28 cellular contexts compared by ENCODE assay signal in the genomic region with DNA sequence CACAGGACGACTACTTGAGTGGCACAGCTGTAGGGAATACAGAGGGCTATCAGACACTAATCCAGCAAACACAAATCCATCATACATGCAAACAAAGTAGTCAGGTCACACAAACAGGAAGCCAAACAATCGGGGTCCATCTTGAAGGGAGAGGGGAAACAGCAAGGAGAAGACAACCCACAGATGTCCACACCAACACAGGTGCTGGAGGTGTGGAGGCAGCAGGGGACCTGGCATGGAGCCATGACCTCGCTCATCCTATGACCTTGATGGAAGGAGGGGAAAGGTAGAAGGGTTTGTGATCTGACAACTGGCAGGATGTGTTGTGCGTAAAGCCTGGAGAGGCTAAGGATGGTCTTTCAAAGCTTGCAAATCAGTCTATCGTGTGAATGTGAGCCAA. TPM values are rescaled to one million over a fixed set of nuclear protein-coding genes. Genes with fewer than 3 reads are reported as not detected.
DNase-seq lines count a peak whose midpoint lies in the region; ATAC-seq and TF ChIP-seq lines count a peak whose summit lies in the region.
"Had no signal": no experiment of that assay in that cellular context is flagged by ENCODE, and none has a peak within 500 bp of the region (broad histone marks: within the 10 kb centered on the region; RNA-seq: fewer than 3 reads in every experiment).

No MANE protein-coding gene starts in this region.

- ATAC-seq in GM21825 (IDR thresholded peaks at IDR 0.05; ENCODE audit: unreplicated experiment): no peak
- ATAC-seq: activated CD8-positive, alpha-beta T cell treated with anti-CD3 and anti-CD28 coated beads, Interleukin-2, amount 10 ng/mL, durations not matched to agents 7 days and 5 days; gastrocnemius medialis; naive thymus-derived CD8-positive, alpha-beta T cell; PC-3; sciatic nerve had no signal

- H3K14ac ChIP-seq in neuronal stem cell (ENCODE audit: low read length): no peak overlapping the region

- no peak overlapping the region for H3K23ac ChIP-seq in neuronal stem cell (ENCODE audit: low read depth, low read length, poor library complexity)

- TF ChIP-seq CTCF in HL-60 (IDR thresholded peaks at IDR 0.05; ENCODE audit: insufficient read depth, low read length) (no peak), OCI-LY1 (IDR thresholded peaks at IDR 0.05; ENCODE audit: low read length) (no peak)

- H4K91ac ChIP-seq in neuronal stem cell (ENCODE audit: low read depth, low read length, poor library complexity): peak overlapping the region; percentile 19

- H2AFZ ChIP-seq in OCI-LY1 (ENCODE audit: low read length): no peak overlapping the region
- H2AFZ ChIP-seq in neuronal stem cell (ENCODE audit: low read length): no peak overlapping the region

- H2BK15ac ChIP-seq in neuronal stem cell (ENCODE audit: low read length): no peak overlapping the region

- no peak overlapping the region for H3K4ac ChIP-seq in neuronal stem cell (ENCODE audit: low read length)

- H4K20me1 ChIP-seq in OCI-LY1 (ENCODE audit: insufficient read depth, low read length): no peaks in the 10 kb centered on the region

- no CpG with 5 or more reads among the region's 5 CpGs for WGBS in neuronal stem cell (ENCODE audit: extremely low coverage in 2 of 2, insufficient read length in 2 of 2, insufficient replicate concordance in 1 of 2), 2 donors

- no peaks in the 10 kb centered on the region for H3K9me2 ChIP-seq in OCI-LY1 (ENCODE audit: low read depth, low read length)

- peaks cover 2% of the 10 kb centered on the region for H3K79me1 ChIP-seq in neuronal stem cell (ENCODE audit: low read depth, low read length)

- no peaks in the 10 kb centered on the region for H3K9me3 ChIP-seq in OCI-LY1 (ENCODE audit: low read length)
- H3K9me3 ChIP-seq in neuronal stem cell (replicated peaks in 1 of 2; ENCODE audit: control insufficient read depth in 2 of 2, insufficient read depth in 1 of 2, low read depth in 1 of 2, low read length in 2 of 2): no peaks in the 10 kb centered on the region
- H3K9me3 ChIP-seq: ascending aorta, gastrocnemius medialis, ovary, thyroid gland had no signal

- peaks cover 14% of the 10 kb centered on the region; the same call in 1 of the 2 replicates for H3K79me2 ChIP-seq in OCI-LY1 (ENCODE audit: insufficient read depth, low read length)

- H4K8ac ChIP-seq in neuronal stem cell (ENCODE audit: low read depth, low read length): no peak overlapping the region

- H2BK5ac ChIP-seq in neuronal stem cell (ENCODE audit: low read length): no peak overlapping the region

- peaks cover 12% of the 10 kb centered on the region for H3F3A ChIP-seq in OCI-LY1 (ENCODE audit: insufficient read depth, low read length)

- DNase-seq in DMS53 (lab: John Stamatoyannopoulos, UW) (peak; percentile 37), DMS53 treated with DMSO at 0.1 percent for 48 hours (lab: John Stamatoyannopoulos, UW; ENCODE audit: unreplicated experiment) (no peak), HL-60 (ENCODE audit: low read depth in 1 of 2, low spot score in 1 of 2) (peak in 1 of 2 experiments; percentile 34), neuronal stem cell (ENCODE audit: low spot score) (no peak), superior temporal gyrus (ENCODE audit: extremely low spot score) (no peak), D341Med (ENCODE audit: low spot score) (no peak)
- DNase-seq: activated CD4-positive, CD25-positive, alpha-beta regulatory T cell; activated CD8-positive, alpha-beta T cell treated with anti-CD3 and anti-CD28 coated beads, Interleukin-2, amount 10 ng/mL, durations not matched to agents 7 days and 5 days; activated naive CD4-positive, alpha-beta T cell treated with anti-CD3 and anti-CD28 coated beads, Interleukin-2, amount 10 ng/mL, durations not matched to agents 7 days and 5 days; activated T-cell treated with anti-CD3 and anti-CD28 coated beads, Interleukin-2, amount 50 U/mL, for 24 hours; cerebellar nuclear complex; DMS153; effector CD4-positive, alpha-beta T cell; gastrocnemius medialis; naive thymus-derived CD8-positive, alpha-beta T cell; NCI-H1930; ovary; PC-3; SJCRH30; T-helper 2 cell; thyroid gland had no signal

- H3K36me3 ChIP-seq in OCI-LY1 (ENCODE audit: insufficient read depth, low read length) (no peaks in the 10 kb centered on the region), neuronal stem cell (replicated peaks in 1 of 2; ENCODE audit: control insufficient read depth in 2 of 2, insufficient read depth in 2 of 2, low read length in 2 of 2) (no peaks in the 10 kb centered on the region)
- H3K36me3 ChIP-seq: ascending aorta, ovary, SJCRH30, thyroid gland had no signal

- H3K9ac ChIP-seq in OCI-LY1 (ENCODE audit: low read length) (peak overlapping the region; percentile 62), neuronal stem cell (ENCODE audit: low read depth, low read length, poor library complexity) (no peak overlapping the region)

- no peaks in the 10 kb centered on the region for H3K27me3 ChIP-seq in HL-60 (ENCODE audit: insufficient read depth, poor library complexity, severe bottlenecking)
- no peaks in the 10 kb centered on the region for H3K27me3 ChIP-seq in OCI-LY1 (ENCODE audit: insufficient read depth, low read length)
- no peaks in the 10 kb centered on the region for H3K27me3 ChIP-seq in neuronal stem cell (ENCODE audit: control insufficient read depth in 3 of 3, insufficient read depth in 3 of 3, low read depth in 1 of 3, low read length in 3 of 3)
- H3K27me3 ChIP-seq: ascending aorta, gastrocnemius medialis, ovary, SJCRH30, thyroid gland had no signal

- no peak overlapping the region for H2BK120ac ChIP-seq in neuronal stem cell (ENCODE audit: low read depth, low read length)

- H3K4me1 ChIP-seq in OCI-LY1 (ENCODE audit: insufficient read depth, low read length, severe bottlenecking): peaks cover 90% of the 10 kb centered on the region
- peaks cover 18 to 30% of the 10 kb centered on the region in 2 donors for H3K4me1 ChIP-seq in neuronal stem cell (ENCODE audit: control insufficient read depth in 2 of 2, insufficient read depth in 1 of 2, low read depth in 1 of 2, low read length in 2 of 2)
- H3K4me1 ChIP-seq: ascending aorta, gastrocnemius medialis, thyroid gland had no signal

- H3K27ac ChIP-seq in HL-60 (replicated peaks): peak overlapping the region; percentile 88
- peak overlapping the region; percentile 99 for H3K27ac ChIP-seq in OCI-LY1 (ENCODE audit: low read depth, low read length, poor library complexity, severe bottlenecking)
- no peak overlapping the region for H3K27ac ChIP-seq in neuronal stem cell (replicated peaks; ENCODE audit: low read length)
- H3K27ac ChIP-seq: 22Rv1, ascending aorta, gastrocnemius medialis, ovary, SJCRH30, thyroid gland had no signal

- peak overlapping the region; percentile 51 for H3K18ac ChIP-seq in neuronal stem cell (ENCODE audit: low read length)

- H2BK12ac ChIP-seq in neuronal stem cell (ENCODE audit: low read length): no peak overlapping the region

- H2AK5ac ChIP-seq in neuronal stem cell (ENCODE audit: low read depth, low read length): no peak overlapping the region

- H3K4me2 ChIP-seq in OCI-LY1 (ENCODE audit: low read length) (peak overlapping the region; percentile 50), neuronal stem cell (ENCODE audit: insufficient read depth, low read length, poor library complexity, severe bottlenecking) (no peak overlapping the region)

- H3K4me3 ChIP-seq in HL-60 (replicated peaks; ENCODE audit: insufficient read depth, low read length) (no peak overlapping the region), OCI-LY1 (ENCODE audit: low read depth, low read length, poor library complexity, severe bottlenecking) (peak overlapping the region; percentile 11), neuronal stem cell (ENCODE audit: low read length in 2 of 2) (no peak overlapping the region)
- H3K4me3 ChIP-seq: ascending aorta, gastrocnemius medialis, ovary, SJCRH30, thyroid gland had no signal

RNA-seq across cellular contexts. Expression of a gene that starts 39.9 kb away (rescaled TPM):
- polyA plus RNA-seq in neuronal stem cell (2013, experiment 1 of 2): 0.24 TPM
- polyA plus RNA-seq in neuronal stem cell (2013, experiment 2 of 2): 0.21 TPM

RNA-seq across cellular contexts. Expression of a gene that starts 54.4 kb away (rescaled TPM):
- polyA plus RNA-seq in neuronal stem cell (2013, experiment 1 of 2): not detected
- not detected for polyA plus RNA-seq in neuronal stem cell (2013, experiment 2 of 2)
- polyA plus RNA-seq: BJ; esophagus; naive thymus-derived CD8-positive, alpha-beta T cell; ovary had no signal
